Comparison of ENCODE assay signal across 2 cellular contexts in genomic region chr10:76583711-76584161, GRCh38.
TF ChIP-seq lines count a peak whose summit lies in the region.

No MANE protein-coding gene starts in this region.

TF ChIP-seq in GM23338, 12 proteins besides CTCF, POLR2A, EP300 and RAD21 (continued from another document):
- TF ChIP-seq, protein P1, sequence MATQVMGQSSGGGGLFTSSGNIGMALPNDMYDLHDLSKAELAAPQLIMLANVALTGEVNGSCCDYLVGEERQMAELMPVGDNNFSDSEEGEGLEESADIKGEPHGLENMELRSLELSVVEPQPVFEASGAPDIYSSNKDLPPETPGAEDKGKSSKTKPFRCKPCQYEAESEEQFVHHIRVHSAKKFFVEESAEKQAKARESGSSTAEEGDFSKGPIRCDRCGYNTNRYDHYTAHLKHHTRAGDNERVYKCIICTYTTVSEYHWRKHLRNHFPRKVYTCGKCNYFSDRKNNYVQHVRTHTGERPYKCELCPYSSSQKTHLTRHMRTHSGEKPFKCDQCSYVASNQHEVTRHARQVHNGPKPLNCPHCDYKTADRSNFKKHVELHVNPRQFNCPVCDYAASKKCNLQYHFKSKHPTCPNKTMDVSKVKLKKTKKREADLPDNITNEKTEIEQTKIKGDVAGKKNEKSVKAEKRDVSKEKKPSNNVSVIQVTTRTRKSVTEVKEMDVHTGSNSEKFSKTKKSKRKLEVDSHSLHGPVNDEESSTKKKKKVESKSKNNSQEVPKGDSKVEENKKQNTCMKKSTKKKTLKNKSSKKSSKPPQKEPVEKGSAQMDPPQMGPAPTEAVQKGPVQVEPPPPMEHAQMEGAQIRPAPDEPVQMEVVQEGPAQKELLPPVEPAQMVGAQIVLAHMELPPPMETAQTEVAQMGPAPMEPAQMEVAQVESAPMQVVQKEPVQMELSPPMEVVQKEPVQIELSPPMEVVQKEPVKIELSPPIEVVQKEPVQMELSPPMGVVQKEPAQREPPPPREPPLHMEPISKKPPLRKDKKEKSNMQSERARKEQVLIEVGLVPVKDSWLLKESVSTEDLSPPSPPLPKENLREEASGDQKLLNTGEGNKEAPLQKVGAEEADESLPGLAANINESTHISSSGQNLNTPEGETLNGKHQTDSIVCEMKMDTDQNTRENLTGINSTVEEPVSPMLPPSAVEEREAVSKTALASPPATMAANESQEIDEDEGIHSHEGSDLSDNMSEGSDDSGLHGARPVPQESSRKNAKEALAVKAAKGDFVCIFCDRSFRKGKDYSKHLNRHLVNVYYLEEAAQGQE (IDR thresholded peaks at IDR 0.05; ENCODE audit: unreplicated experiment): no peak
- TF ChIP-seq POLR2AphosphoS5 (IDR thresholded peaks at IDR 0.05; ENCODE audit: low read depth) (no peak), ZNF114 (CRISPR knock-in tag; IDR thresholded peaks at IDR 0.05) (no peak), JUNB (IDR thresholded peaks at IDR 0.05; ENCODE audit: unreplicated experiment) (no peak), ZNF462 (CRISPR knock-in tag; IDR thresholded peaks at IDR 0.05) (no peak), EZH2phosphoT487 (IDR thresholded peaks at IDR 0.05; ENCODE audit: unreplicated experiment) (no peak)
TF ChIP-seq in GM23338: peak in this region for 0.

TF ChIP-seq in SK-N-SH, 30 proteins besides CTCF, POLR2A, EP300 and RAD21 (continued from another document):
- TF ChIP-seq, protein P2, sequence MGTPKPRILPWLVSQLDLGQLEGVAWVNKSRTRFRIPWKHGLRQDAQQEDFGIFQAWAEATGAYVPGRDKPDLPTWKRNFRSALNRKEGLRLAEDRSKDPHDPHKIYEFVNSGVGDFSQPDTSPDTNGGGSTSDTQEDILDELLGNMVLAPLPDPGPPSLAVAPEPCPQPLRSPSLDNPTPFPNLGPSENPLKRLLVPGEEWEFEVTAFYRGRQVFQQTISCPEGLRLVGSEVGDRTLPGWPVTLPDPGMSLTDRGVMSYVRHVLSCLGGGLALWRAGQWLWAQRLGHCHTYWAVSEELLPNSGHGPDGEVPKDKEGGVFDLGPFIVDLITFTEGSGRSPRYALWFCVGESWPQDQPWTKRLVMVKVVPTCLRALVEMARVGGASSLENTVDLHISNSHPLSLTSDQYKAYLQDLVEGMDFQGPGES (IDR thresholded peaks at IDR 0.05; ENCODE audit: low read depth, low read length): no peak
- TF ChIP-seq, protein P1 (IDR thresholded peaks at IDR 0.05; ENCODE audit: low read depth, low read length): no peak
- TF ChIP-seq, protein P3, sequence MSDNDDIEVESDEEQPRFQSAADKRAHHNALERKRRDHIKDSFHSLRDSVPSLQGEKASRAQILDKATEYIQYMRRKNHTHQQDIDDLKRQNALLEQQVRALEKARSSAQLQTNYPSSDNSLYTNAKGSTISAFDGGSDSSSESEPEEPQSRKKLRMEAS (IDR thresholded peaks at IDR 0.05; ENCODE audit: low read depth): no peak
- TF ChIP-seq SMC3 (IDR thresholded peaks at IDR 0.05; ENCODE audit: low read depth, low read length): no peak
- TF ChIP-seq ELF1 (IDR thresholded peaks at IDR 0.05): no peak
- no peak for TF ChIP-seq RXRA (IDR thresholded peaks at IDR 0.05; ENCODE audit: borderline replicate concordance, low read depth)
- no peak for TF ChIP-seq GATA2 (CRISPR knock-in tag; IDR thresholded peaks at IDR 0.05)
- no peak for TF ChIP-seq NRF1 (IDR thresholded peaks at IDR 0.05; ENCODE audit: low read depth, low read length)
- TF ChIP-seq RCOR1 (IDR thresholded peaks at IDR 0.05; ENCODE audit: low read length): no peak
- TF ChIP-seq MXI1 (IDR thresholded peaks at IDR 0.05; ENCODE audit: low read depth, low read length): no peak
- TF ChIP-seq FOXJ3 (CRISPR knock-in tag; IDR thresholded peaks at IDR 0.05): no peak
- TF ChIP-seq GABPA (IDR thresholded peaks at IDR 0.05; ENCODE audit: low read depth): no peak
- no peak for TF ChIP-seq EZH2phosphoT487 (IDR thresholded peaks at IDR 0.05; ENCODE audit: borderline replicate concordance, low read depth)
- TF ChIP-seq SIN3A (IDR thresholded peaks at IDR 0.05; ENCODE audit: borderline replicate concordance, low read depth, low read length): no peak
- no peak for TF ChIP-seq NFIC (IDR thresholded peaks at IDR 0.05; ENCODE audit: borderline replicate concordance)
- peak; percentile 40 for TF ChIP-seq TCF12 (IDR thresholded peaks at IDR 0.05)
- peak; percentile 19; the same call in 1 of the 2 replicates for TF ChIP-seq JUND (IDR thresholded peaks at IDR 0.05)
- TF ChIP-seq TEAD4 (IDR thresholded peaks at IDR 0.05; ENCODE audit: borderline replicate concordance, insufficient read depth): peak; percentile 70; the same call in 1 of the 2 replicates
- TF ChIP-seq, protein P4, sequence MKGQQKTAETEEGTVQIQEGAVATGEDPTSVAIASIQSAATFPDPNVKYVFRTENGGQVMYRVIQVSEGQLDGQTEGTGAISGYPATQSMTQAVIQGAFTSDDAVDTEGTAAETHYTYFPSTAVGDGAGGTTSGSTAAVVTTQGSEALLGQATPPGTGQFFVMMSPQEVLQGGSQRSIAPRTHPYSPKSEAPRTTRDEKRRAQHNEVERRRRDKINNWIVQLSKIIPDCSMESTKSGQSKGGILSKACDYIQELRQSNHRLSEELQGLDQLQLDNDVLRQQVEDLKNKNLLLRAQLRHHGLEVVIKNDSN (IDR thresholded peaks at IDR 0.05; ENCODE audit: borderline replicate concordance, low read depth): no peak
- TF ChIP-seq MEF2A (IDR thresholded peaks at IDR 0.05; ENCODE audit: borderline replicate concordance, low read depth): 0 out of 2 replicates have a peak, but pooled peaks have one; percentile 24
- TF ChIP-seq USF2 (IDR thresholded peaks at IDR 0.05; ENCODE audit: borderline replicate concordance, low read depth, low read length): no peak
- no peak for TF ChIP-seq FOXM1 (IDR thresholded peaks at IDR 0.05; ENCODE audit: low read depth)
- no peak for TF ChIP-seq RFX5 (IDR thresholded peaks at IDR 0.05; ENCODE audit: low read length)
- TF ChIP-seq, protein P5, sequence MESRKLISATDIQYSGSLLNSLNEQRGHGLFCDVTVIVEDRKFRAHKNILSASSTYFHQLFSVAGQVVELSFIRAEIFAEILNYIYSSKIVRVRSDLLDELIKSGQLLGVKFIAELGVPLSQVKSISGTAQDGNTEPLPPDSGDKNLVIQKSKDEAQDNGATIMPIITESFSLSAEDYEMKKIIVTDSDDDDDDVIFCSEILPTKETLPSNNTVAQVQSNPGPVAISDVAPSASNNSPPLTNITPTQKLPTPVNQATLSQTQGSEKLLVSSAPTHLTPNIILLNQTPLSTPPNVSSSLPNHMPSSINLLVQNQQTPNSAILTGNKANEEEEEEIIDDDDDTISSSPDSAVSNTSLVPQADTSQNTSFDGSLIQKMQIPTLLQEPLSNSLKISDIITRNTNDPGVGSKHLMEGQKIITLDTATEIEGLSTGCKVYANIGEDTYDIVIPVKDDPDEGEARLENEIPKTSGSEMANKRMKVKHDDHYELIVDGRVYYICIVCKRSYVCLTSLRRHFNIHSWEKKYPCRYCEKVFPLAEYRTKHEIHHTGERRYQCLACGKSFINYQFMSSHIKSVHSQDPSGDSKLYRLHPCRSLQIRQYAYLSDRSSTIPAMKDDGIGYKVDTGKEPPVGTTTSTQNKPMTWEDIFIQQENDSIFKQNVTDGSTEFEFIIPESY (IDR thresholded peaks at IDR 0.05; ENCODE audit: borderline replicate concordance, low read depth): no peak
